Comparison of ENCODE assay signal across 10 cellular contexts in the genomic region with DNA sequence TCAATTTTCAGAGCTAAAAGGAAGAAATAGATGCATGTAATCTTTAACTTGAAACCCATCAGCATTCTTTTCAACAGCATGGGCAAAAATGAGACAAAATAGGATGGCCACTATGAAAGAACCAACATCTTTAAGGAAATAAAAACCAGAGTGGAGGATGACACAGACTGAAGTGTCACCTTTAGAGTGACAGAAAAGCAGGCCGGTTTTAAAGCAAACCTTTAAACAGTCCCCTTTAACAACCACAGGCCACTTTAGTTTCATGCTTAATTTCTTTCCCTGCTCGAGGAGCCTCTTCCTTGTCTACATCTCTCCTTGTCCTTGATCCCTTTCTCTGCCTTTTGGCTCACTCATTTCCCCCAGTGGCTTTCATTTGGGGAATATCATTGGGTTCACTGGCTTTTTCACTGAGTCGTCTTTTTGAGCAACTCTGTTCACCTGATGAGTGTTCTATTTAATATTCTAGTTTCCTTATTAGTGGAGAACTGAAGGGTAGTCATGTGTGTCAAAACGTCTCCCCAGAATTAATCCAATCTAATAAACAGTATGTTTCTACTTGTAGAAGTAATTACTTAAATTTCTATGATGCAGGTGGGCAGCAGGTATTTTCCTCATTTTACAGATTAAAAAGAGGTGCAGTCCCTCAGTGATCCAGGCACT.
A peak's percentile ranks its signal among the peaks of the same experiment; 100 is the strongest.
DNase-seq lines count a peak whose midpoint lies in the region; ATAC-seq and FAIRE-seq lines count a peak whose summit lies in the region.
"Had no signal": no experiment of that assay in that cellular context is flagged by ENCODE, and none has a peak within 500 bp of the region (broad histone marks: within the 10 kb centered on the region; RNA-seq: fewer than 3 reads in every experiment).

No MANE protein-coding gene starts in this region.

- no peaks in the 10 kb centered on the region for H3K9me3 ChIP-seq in naive thymus-derived CD4-positive, alpha-beta T cell (ENCODE audit: control insufficient read depth in 2 of 3, low read length in 3 of 3)
- no peaks in the 10 kb centered on the region for H3K9me3 ChIP-seq in small intestine (ENCODE audit: control insufficient read depth, low read depth)

- no peak for FAIRE-seq in small intestine (lab: Jason Lieb, UNC)

- no peaks in the 10 kb centered on the region for H3K27me3 Mint-ChIP-seq in naive thymus-derived CD4-positive, alpha-beta T cell

- CTCF ChIA-PET in naive thymus-derived CD4-positive, alpha-beta T cell (lab: Charles Lee), result interaction anchor here (1.5 kb wide), 1 partner anchor 16 kb away, joined by 3 read pairs; no protein-coding TSS in a partner anchor

- no peak overlapping the region for H3K27ac ChIP-seq in naive thymus-derived CD4-positive, alpha-beta T cell (ENCODE audit: low read depth, low read length)
- no peak overlapping the region for H3K27ac ChIP-seq in small intestine (ENCODE audit: low read depth in 1 of 2, low read length in 1 of 2)

- no peaks in the 10 kb centered on the region for H3K9me3 Mint-ChIP-seq in naive thymus-derived CD4-positive, alpha-beta T cell

- peaks cover 38 to 90% (median 84%) of the 10 kb centered on the region in 7 donors for H3K4me1 Mint-ChIP-seq in naive thymus-derived CD4-positive, alpha-beta T cell

- H3K27ac Mint-ChIP-seq in naive thymus-derived CD4-positive, alpha-beta T cell, result peak overlapping the region; percentile 8 to 78 (median 52)

- intact Hi-C loops in naive thymus-derived CD4-positive, alpha-beta T cell (cut with micrococcal nuclease), result loop anchor here (1.0 kb wide), 2 partner anchors 9 to 16 kb away; no protein-coding TSS in a partner anchor
- intact Hi-C loops in left colon (cut with DNase I, micrococcal nuclease), result no loop called here

- no peaks in the 10 kb centered on the region for H3K27me3 ChIP-seq in naive thymus-derived CD4-positive, alpha-beta T cell (ENCODE audit: control insufficient read depth in 2 of 2, insufficient read depth in 2 of 2, low read length in 2 of 2)
- no peaks in the 10 kb centered on the region for H3K27me3 ChIP-seq in small intestine (ENCODE audit: control insufficient read depth in 2 of 2, insufficient read depth in 2 of 2, low read length in 2 of 2)

- WGBS in small intestine, 3 donors, result 65 to 74% (median 67%) methylated on average over 4 of the region's 4 CpGs

- H3K4me1 ChIP-seq in naive thymus-derived CD4-positive, alpha-beta T cell (ENCODE audit: control insufficient read depth in 2 of 2, insufficient read depth in 2 of 2, low read length in 2 of 2), result peaks cover 17 to 32% of the 10 kb centered on the region in 2 donors
- peaks cover 3% of the 10 kb centered on the region in 2 donors for H3K4me1 ChIP-seq in small intestine (ENCODE audit: control insufficient read depth in 2 of 2, insufficient read depth in 1 of 2, low read depth in 1 of 2, low read length in 1 of 2)

- DNase-seq in naive thymus-derived CD4-positive, alpha-beta T cell, result no peak
- DNase-seq in islet precursor cell (no peak), left colon (no peak), small intestine (no peak), NCI-H2107 treated with DMSO at 0.1 percent for 48 hours (lab: John Stamatoyannopoulos, UW; ENCODE audit: unreplicated experiment) (no peak)
- DNase-seq: DND-41, NCI-H774 had no signal

- H3K36me3 Mint-ChIP-seq in naive thymus-derived CD4-positive, alpha-beta T cell, result peaks cover 0 to 20% (median 9%) of the 10 kb centered on the region in 5 donors

- POLR2A ChIA-PET in naive thymus-derived CD4-positive, alpha-beta T cell (lab: Charles Lee), result interaction anchor here (1.0 to 1.4 kb wide), 3 partner anchors 16 to 23 kb away, joined by 5 to 6 read pairs (median 5); no protein-coding TSS in a partner anchor

- H3K36me3 ChIP-seq in naive thymus-derived CD4-positive, alpha-beta T cell (ENCODE audit: control insufficient read depth in 2 of 3, insufficient read depth in 3 of 3, low read length in 3 of 3), result no peaks in the 10 kb centered on the region
- no peaks in the 10 kb centered on the region for H3K36me3 ChIP-seq in small intestine (ENCODE audit: control insufficient read depth in 2 of 2, insufficient read depth in 2 of 2, low read length in 2 of 2)

- H3K4me3 Mint-ChIP-seq in naive thymus-derived CD4-positive, alpha-beta T cell, result peak overlapping the region in 9 of 10 donors; percentile 4 to 60 (median 28)

- ATAC-seq in GM18498 (IDR thresholded peaks at IDR 0.05; ENCODE audit: unreplicated experiment) (peak; percentile 48), GM21390 (IDR thresholded peaks at IDR 0.05; ENCODE audit: unreplicated experiment) (peak; percentile 42), HG03432 (IDR thresholded peaks at IDR 0.05; ENCODE audit: unreplicated experiment) (peak; percentile 58), left colon (no peak)
- ATAC-seq in naive thymus-derived CD4-positive, alpha-beta T cell, result no peak

- H3K4me3 ChIP-seq in naive thymus-derived CD4-positive, alpha-beta T cell (ENCODE audit: low read length), result no peak overlapping the region
- H3K4me3 ChIP-seq in small intestine (ENCODE audit: low read depth in 1 of 2, low read length in 2 of 2), result no peak overlapping the region

Comparison
In these comparisons a context has a peak if more than half of its experiments do, and no peak if none do; other contexts are left out.
1. ATAC-seq: peak in GM18498 (single experiment), GM21390 (single experiment) and HG03432 (single experiment); none in naive thymus-derived CD4-positive, alpha-beta T cell (single experiment) and left colon (single experiment).
2. intact Hi-C loops: an anchor here in naive thymus-derived CD4-positive, alpha-beta T cell (1.0 kb wide); none called in left colon.